In the genomic region with DNA sequence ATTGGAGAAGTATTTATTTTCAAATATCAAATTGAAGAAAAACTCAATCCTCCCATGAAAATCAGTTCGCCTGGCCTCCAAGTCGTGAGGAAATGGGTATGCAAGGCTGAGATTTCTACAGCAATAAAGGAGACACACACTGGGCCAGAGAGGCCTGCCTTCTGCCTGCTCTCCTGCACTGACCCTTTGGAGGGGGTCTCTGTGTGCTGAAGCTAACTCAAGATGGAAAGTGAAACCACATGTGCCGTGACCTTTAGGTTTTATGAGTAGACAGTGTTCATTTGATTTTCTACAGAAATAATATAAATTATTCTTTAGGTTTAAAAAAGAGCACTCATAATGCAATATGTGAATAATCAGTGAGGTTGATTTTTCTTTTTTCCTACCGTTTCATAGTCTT, we compare ENCODE assay signal across 33 cellular contexts. TPM values are rescaled to one million over a fixed set of nuclear protein-coding genes. Genes with fewer than 3 reads are reported as not detected.
"Had no signal": no experiment of that assay in that cellular context is flagged by ENCODE, and none has a peak within 500 bp of the region (broad histone marks: within the 10 kb centered on the region; RNA-seq: fewer than 3 reads in every experiment).

No MANE protein-coding gene starts in this region.

- H3K9me3 ChIP-seq: adrenal gland, body of pancreas, esophagus muscularis mucosa, gastrocnemius medialis, heart left ventricle had no signal

- H3K4me3 Mint-ChIP-seq: activated CD8-positive, alpha-beta memory T cell treated with anti-CD3 and anti-CD28 coated beads, Interleukin-2, amount 10 ng/mL, durations not matched to agents 7 days and 5 days; activated naive CD4-positive, alpha-beta T cell treated with anti-CD3 and anti-CD28 coated beads, Interleukin-2, amount 10 ng/mL, durations not matched to agents 7 days and 5 days; activated T-helper 1 cell treated with anti-CD3 and anti-CD28 coated beads, Interleukin-12 subunit alpha, Interleukin-12 subunit beta, Interleukin-2, Interleukin-4 antibody, amounts not matched to agents 30 ng/mL and 10 ng/mL and 1 ng/mL, durations not matched to agents 14 hours and 24 hours and 36 hours; effector memory CD8-positive, alpha-beta T cell; T-cell; T-helper 1 cell treated with Interleukin-12 subunit alpha and Interleukin-12 subunit beta and Interleukin-4 antibody, amounts not matched to agents 30 μg/mL and 1 μg/mL, for 36 hours; T-helper 2 cell treated with Interferon-gamma antibody and Interleukin-4, amounts not matched to agents 5 μg/mL and 100 μg/mL, for 36 hours had no signal

- H3K4me1 Mint-ChIP-seq: activated naive CD4-positive, alpha-beta T cell treated with anti-CD3 and anti-CD28 coated beads, Interleukin-2, amount 10 ng/mL, durations not matched to agents 7 days and 5 days had no signal

- H3K9me3 Mint-ChIP-seq: activated naive CD4-positive, alpha-beta T cell treated with anti-CD3 and anti-CD28 coated beads, Interleukin-2, amount 10 ng/mL, durations not matched to agents 7 days and 5 days; activated naive CD4-positive, alpha-beta T cell treated with anti-CD3 and anti-CD28 coated beads, Interleukin-2, amount 50 U/mL, for 72 hours; activated T-helper 1 cell treated with anti-CD3 and anti-CD28 coated beads, Interleukin-12 subunit alpha, Interleukin-12 subunit beta, Interleukin-2, Interleukin-4 antibody, amounts not matched to agents 30 ng/mL and 10 ng/mL and 1 ng/mL, durations not matched to agents 14 hours and 24 hours and 36 hours; effector memory CD8-positive, alpha-beta T cell; T-cell; T-helper 1 cell treated with Interleukin-12 subunit alpha and Interleukin-12 subunit beta and Interleukin-4 antibody, amounts not matched to agents 30 μg/mL and 1 μg/mL, for 36 hours; T-helper 2 cell treated with Interferon-gamma antibody and Interleukin-4, amounts not matched to agents 5 μg/mL and 100 μg/mL, for 36 hours had no signal

- ATAC-seq: activated CD8-positive, alpha-beta memory T cell treated with anti-CD3 and anti-CD28 coated beads, Interleukin-2, amount 10 ng/mL, durations not matched to agents 7 days and 5 days; activated naive CD4-positive, alpha-beta T cell treated with anti-CD3 and anti-CD28 coated beads, Interleukin-2, amount 50 U/mL, for 72 hours; body of pancreas; effector memory CD8-positive, alpha-beta T cell; foreskin keratinocyte; gastrocnemius medialis; heart left ventricle; T-cell had no signal

- DNase-seq: activated CD4-positive, alpha-beta T cell treated with anti-CD3 and anti-CD28 coated beads for 4 hours; activated CD4-positive, alpha-beta T cell treated with anti-CD3 and anti-CD28 coated beads, Interleukin-2, amount 50 U/mL, for 1 hour; activated CD4-positive, alpha-beta T cell treated with anti-CD3 and anti-CD28 coated beads, Interleukin-2, amount 50 U/mL, for 48 hours; activated CD4-positive, CD25-positive, alpha-beta regulatory T cell; activated CD4-positive, CD25-positive, alpha-beta regulatory T cell treated with anti-CD3 and anti-CD28 coated beads, Interleukin-2, amount 50 U/mL, for 72 hours; activated CD8-positive, alpha-beta memory T cell treated with anti-CD3 and anti-CD28 coated beads, Interleukin-2, amount 10 ng/mL, durations not matched to agents 7 days and 5 days; activated CD8-positive, alpha-beta memory T cell treated with anti-CD3 and anti-CD28 coated beads, Interleukin-2, amount 50 U/mL, for 4 hours; activated gamma-delta T cell; activated naive CD4-positive, alpha-beta T cell; activated naive CD4-positive, alpha-beta T cell treated with anti-CD3 and anti-CD28 coated beads, Interleukin-2, amount 10 ng/mL, durations not matched to agents 7 days and 5 days; activated T-cell treated with anti-CD3 and anti-CD28 coated beads, Interleukin-2, amount 50 U/mL, for 1 hour; activated T-cell treated with anti-CD3 and anti-CD28 coated beads, Interleukin-2, amount 50 U/mL, for 48 hours; adrenal gland; amygdala; aorta; body of pancreas; caudate nucleus; cortex of kidney; dermis blood vessel endothelial cell; effector CD4-positive, alpha-beta T cell; effector memory CD8-positive, alpha-beta T cell; erythroblast; foreskin keratinocyte; gastrocnemius medialis; glutamatergic neuron; heart left ventricle; SW 1271; T-cell had no signal

- H3K27me3 Mint-ChIP-seq: activated CD8-positive, alpha-beta memory T cell treated with anti-CD3 and anti-CD28 coated beads, Interleukin-2, amount 10 ng/mL, durations not matched to agents 7 days and 5 days; activated naive CD4-positive, alpha-beta T cell treated with anti-CD3 and anti-CD28 coated beads, Interleukin-2, amount 10 ng/mL, durations not matched to agents 7 days and 5 days; effector memory CD8-positive, alpha-beta T cell; T-cell had no signal

- H3K27ac Mint-ChIP-seq: activated CD8-positive, alpha-beta memory T cell treated with anti-CD3 and anti-CD28 coated beads, Interleukin-2, amount 10 ng/mL, durations not matched to agents 7 days and 5 days; activated naive CD4-positive, alpha-beta T cell treated with anti-CD3 and anti-CD28 coated beads, Interleukin-2, amount 10 ng/mL, durations not matched to agents 7 days and 5 days; activated T-helper 1 cell treated with anti-CD3 and anti-CD28 coated beads, Interleukin-12 subunit alpha, Interleukin-12 subunit beta, Interleukin-2, Interleukin-4 antibody, amounts not matched to agents 30 ng/mL and 10 ng/mL and 1 ng/mL, durations not matched to agents 14 hours and 24 hours and 36 hours; T-helper 2 cell treated with Interferon-gamma antibody and Interleukin-4, amounts not matched to agents 5 μg/mL and 100 μg/mL, for 36 hours had no signal

RNA-seq across cellular contexts. Expression of gene SLC22A14, which starts 28.4 kb away (rescaled TPM):
- total RNA-seq: activated CD8-positive, alpha-beta memory T cell treated with anti-CD3 and anti-CD28 coated beads, Interleukin-2, amount 10 ng/mL, durations not matched to agents 7 days and 5 days; activated naive CD4-positive, alpha-beta T cell treated with anti-CD3 and anti-CD28 coated beads, Interleukin-2, amount 50 U/mL, for 72 hours; activated T-helper 1 cell treated with anti-CD3 and anti-CD28 coated beads, Interleukin-12 subunit alpha, Interleukin-12 subunit beta, Interleukin-2, Interleukin-4 antibody, amounts not matched to agents 30 ng/mL and 10 ng/mL and 1 ng/mL, durations not matched to agents 14 hours and 24 hours and 36 hours; body of pancreas had no signal
